ENCODE assay signal across 18 cellular contexts in genomic region chr3:111732248-111732879, GRCh38. TPM values are rescaled to one million over a fixed set of nuclear protein-coding genes. Genes with fewer than 3 reads are reported as not detected.
DNase-seq lines count a peak whose midpoint lies in the region; ATAC-seq, FAIRE-seq and TF ChIP-seq lines count a peak whose summit lies in the region.
"Had no signal": no experiment of that assay in that cellular context is flagged by ENCODE, and none has a peak within 500 bp of the region (broad histone marks: within the 10 kb centered on the region; RNA-seq: fewer than 3 reads in every experiment).

No MANE protein-coding gene starts in this region.

- no peaks in the 10 kb centered on the region for H3K36me3 ChIP-seq in GM23338 (ENCODE audit: insufficient read depth)
- peaks cover 44% of the 10 kb centered on the region for H3K36me3 ChIP-seq in RWPE2 (ENCODE audit: low read depth)
- H3K36me3 ChIP-seq in keratinocyte (ENCODE audit: control insufficient read depth in 2 of 2, extremely low read depth in 1 of 2, insufficient read depth in 2 of 2, low read length in 2 of 2) = peaks cover 0 to 4% of the 10 kb centered on the region in 2 experiments
- no peaks in the 10 kb centered on the region for H3K36me3 ChIP-seq in trophoblast cell (ENCODE audit: control insufficient read depth in 1 of 2, insufficient read depth in 2 of 2, low read length in 2 of 2)

- ATAC-seq in GM23338 (peak; percentile 39; the same call in 1 of the 3 replicates), RWPE2 (ENCODE audit: low read depth) (peak; percentile 79), omental fat pad (ENCODE audit: low FRiP score) (no peak), T-helper 17 cell (no peak), GM18861 (IDR thresholded peaks at IDR 0.05; ENCODE audit: unreplicated experiment) (no peak)
- ATAC-seq: activated T-cell treated with anti-CD3 and anti-CD28 coated beads, Interleukin-2, amount 50 U/mL, for 4 hours had no signal

- H3K9me2 ChIP-seq in GM23338 (ENCODE audit: insufficient read depth) = no peaks in the 10 kb centered on the region; the same call in 1 of the 2 replicates

- FAIRE-seq in keratinocyte (lab: Jason Lieb, UNC) = peak; percentile 61

- DNase-seq in GM23338 (ENCODE audit: low spot score) = no peak
- peak; percentile 78 for DNase-seq in RWPE2 (ENCODE audit: low spot score)
- DNase-seq in keratinocyte (ENCODE audit: low read depth, low spot score) = no peak
- no peak for DNase-seq in trophoblast cell
- DNase-seq in omental fat pad (ENCODE audit: low spot score) = no peak
- no peak for DNase-seq in T-helper 17 cell
- DNase-seq in NCI-H1092 (lab: John Stamatoyannopoulos, UW) = no peak
- DNase-seq: activated CD4-positive, alpha-beta T cell treated with anti-CD3 and anti-CD28 coated beads for 48 hours; activated T-cell treated with anti-CD3 and anti-CD28 coated beads, Interleukin-2, amount 50 U/mL, for 4 hours; cerebellar nuclear complex; DMS79; erythroblast; HFFc6; mesendoderm; nucleus accumbens; PC-9; testis had no signal

- H3K27ac ChIP-seq in GM23338 (ENCODE audit: low read depth) (no peak overlapping the region), RWPE2 (ENCODE audit: poor library complexity, severe bottlenecking) (peak overlapping the region; percentile 92), keratinocyte (ENCODE audit: control insufficient read depth, insufficient read depth, low read length) (no peak overlapping the region), trophoblast cell (ENCODE audit: low read depth, low read length) (no peak overlapping the region)
- H3K27ac ChIP-seq: PC-9, testis had no signal

- peaks cover 9% of the 10 kb centered on the region; the same call in 2 of the 3 replicates for H3K9me3 Mint-ChIP-seq in GM23338
- H3K9me3 Mint-ChIP-seq: activated T-cell treated with anti-CD3 and anti-CD28 coated beads, Interleukin-2, amount 50 U/mL, for 4 hours; HFFc6 had no signal

- H3K4me1 Mint-ChIP-seq in GM23338 = peaks cover 3% of the 10 kb centered on the region
- H3K4me1 Mint-ChIP-seq in T-helper 17 cell = peaks cover 3% of the 10 kb centered on the region

- H3K27me3 Mint-ChIP-seq in GM23338 (ENCODE audit: insufficient read depth, low read depth, poor library complexity) (no peaks in the 10 kb centered on the region), T-helper 17 cell (no peaks in the 10 kb centered on the region)

- H2BK5ac ChIP-seq in trophoblast cell (ENCODE audit: low read depth, low read length, poor library complexity) = peak overlapping the region; percentile 4

- H3K4ac ChIP-seq in trophoblast cell (ENCODE audit: low read depth, low read length) = no peak overlapping the region

- H2AFZ ChIP-seq in GM23338 = no peak overlapping the region
- peak overlapping the region; percentile 48 for H2AFZ ChIP-seq in keratinocyte (ENCODE audit: control insufficient read depth, low read length)
- no peak overlapping the region for H2AFZ ChIP-seq in trophoblast cell (ENCODE audit: insufficient read depth, low read length, poor library complexity)
- H2AFZ ChIP-seq: PC-9 had no signal

- H3K9ac ChIP-seq in keratinocyte (ENCODE audit: control insufficient read depth, extremely low read depth, insufficient read depth, low read length) = no peak overlapping the region
- H3K9ac ChIP-seq in trophoblast cell (ENCODE audit: low read length) = no peak overlapping the region

- H3K18ac ChIP-seq in trophoblast cell (ENCODE audit: low read length) = no peak overlapping the region

- no CpG with 5 or more reads among the region's 5 CpGs for WGBS in trophoblast cell (ENCODE audit: extremely low coverage, insufficient coverage, insufficient read length)

- H3K23ac ChIP-seq in trophoblast cell (ENCODE audit: low read length) = no peak overlapping the region

- no peaks in the 10 kb centered on the region for H3K9me3 ChIP-seq in RWPE2 (ENCODE audit: severe bottlenecking)
- no peaks in the 10 kb centered on the region for H3K9me3 ChIP-seq in keratinocyte (ENCODE audit: control insufficient read depth, low read depth, low read length)
- no peaks in the 10 kb centered on the region for H3K9me3 ChIP-seq in trophoblast cell (ENCODE audit: insufficient read depth, low read depth, low read length)
- no peaks in the 10 kb centered on the region for H3K9me3 ChIP-seq in T-helper 17 cell (ENCODE audit: control insufficient read depth, low read length, poor library complexity, severe bottlenecking)
- H3K9me3 ChIP-seq: testis had no signal

- H3K79me2 ChIP-seq in GM23338 (replicated peaks; ENCODE audit: insufficient read depth) (no peaks in the 10 kb centered on the region), keratinocyte (ENCODE audit: control insufficient read depth, insufficient read depth, low read length) (peaks cover 3% of the 10 kb centered on the region), trophoblast cell (ENCODE audit: control insufficient read depth, insufficient read depth, low read length, poor library complexity) (no peaks in the 10 kb centered on the region)

- dilution Hi-C loops in keratinocyte (cut with MboI; ENCODE audit: extremely low pct_ligation_motif_present, low sequenced_read_pairs) = no loop called here

- H3K9me1 ChIP-seq in keratinocyte (ENCODE audit: control insufficient read depth, extremely low read depth, insufficient read depth, low read length) = no peaks in the 10 kb centered on the region

- H3K4me1 ChIP-seq in GM23338 (ENCODE audit: insufficient read depth) = peaks cover 7% of the 10 kb centered on the region; the same call in 1 of the 2 replicates
- peaks cover 69% of the 10 kb centered on the region for H3K4me1 ChIP-seq in RWPE2 (ENCODE audit: insufficient read depth, poor library complexity, severe bottlenecking)
- H3K4me1 ChIP-seq in keratinocyte (ENCODE audit: control insufficient read depth, extremely low read depth, insufficient read depth, low read length) = peaks cover 61% of the 10 kb centered on the region
- peaks cover 5 to 17% of the 10 kb centered on the region in 2 experiments for H3K4me1 ChIP-seq in trophoblast cell (ENCODE audit: control insufficient read depth in 1 of 2, insufficient read depth in 2 of 2, low read length in 2 of 2)

- H4K8ac ChIP-seq in trophoblast cell (ENCODE audit: low read depth, low read length) = no peak overlapping the region

- H4K20me1 ChIP-seq in GM23338 (replicated peaks; ENCODE audit: insufficient read depth) (no peaks in the 10 kb centered on the region), keratinocyte (ENCODE audit: control insufficient read depth, extremely low read depth, insufficient read depth, low read length) (no peaks in the 10 kb centered on the region)

- TF ChIP-seq CTCF in GM23338 (conservative IDR thresholded peaks at IDR 0.05; ENCODE audit: low read depth in 2 of 2) (no peak), RWPE2 (IDR thresholded peaks at IDR 0.05; ENCODE audit: poor library complexity, severe bottlenecking) (no peak), keratinocyte (optimal IDR thresholded peaks at IDR 0.05 in 1 of 3, IDR thresholded peaks at IDR 0.05 in 1 of 3, conservative IDR thresholded peaks at IDR 0.05 in 1 of 3; ENCODE audit: extremely low read depth in 1 of 3, insufficient read depth in 2 of 3, low read length in 3 of 3) (no peak), omental fat pad (IDR thresholded peaks at IDR 0.05) (no peak)

- H3K27me3 ChIP-seq in GM23338 (ENCODE audit: insufficient read depth) = no peaks in the 10 kb centered on the region
- no peaks in the 10 kb centered on the region for H3K27me3 ChIP-seq in RWPE2 (ENCODE audit: insufficient read depth, poor library complexity, severe bottlenecking)
- no peaks in the 10 kb centered on the region for H3K27me3 ChIP-seq in keratinocyte (ENCODE audit: control insufficient read depth, extremely low read depth, insufficient read depth, low read length)
- H3K27me3 ChIP-seq in trophoblast cell (ENCODE audit: insufficient read depth, low read length) = no peaks in the 10 kb centered on the region
- H3K27me3 ChIP-seq: testis had no signal

- H3K4me3 Mint-ChIP-seq in GM23338 (no peak overlapping the region), T-helper 17 cell (no peak overlapping the region)
- H3K4me3 Mint-ChIP-seq: activated T-cell treated with anti-CD3 and anti-CD28 coated beads, Interleukin-2, amount 50 U/mL, for 4 hours; HFFc6 had no signal

- peaks cover 8% of the 10 kb centered on the region; the same call in 1 of the 3 replicates for H3K36me3 Mint-ChIP-seq in GM23338 (ENCODE audit: low read depth)
- no peaks in the 10 kb centered on the region for H3K36me3 Mint-ChIP-seq in T-helper 17 cell (ENCODE audit: low read depth)

- H3K14ac ChIP-seq in trophoblast cell (ENCODE audit: low read length) = peak overlapping the region; percentile 34

- H3K27ac Mint-ChIP-seq in GM23338 (no peak overlapping the region), T-helper 17 cell (no peak overlapping the region)
- H3K27ac Mint-ChIP-seq: HFFc6 had no signal

- peak overlapping the region; percentile 83 for H2BK120ac ChIP-seq in trophoblast cell (ENCODE audit: insufficient read depth, low read length, poor library complexity)

- H3K4me2 ChIP-seq in GM23338 = no peak overlapping the region
- peak overlapping the region; percentile 19 for H3K4me2 ChIP-seq in keratinocyte (ENCODE audit: control insufficient read depth, extremely low read depth, insufficient read depth, low read depth, low read length)
- no peak overlapping the region for H3K4me2 ChIP-seq in trophoblast cell (ENCODE audit: low read length)
- H3K4me2 ChIP-seq: PC-9 had no signal

- H3K4me3 ChIP-seq in GM23338 (no peak overlapping the region), RWPE2 (ENCODE audit: severe bottlenecking) (peak overlapping the region; percentile 45), keratinocyte (ENCODE audit: control insufficient read depth in 2 of 3, extremely low read depth in 1 of 3, insufficient read depth in 2 of 3, low read depth in 1 of 3, low read length in 3 of 3) (peak overlapping the region in 1 of 3 experiments; percentile 12), trophoblast cell (ENCODE audit: low read depth, low read length) (no peak overlapping the region)
- H3K4me3 ChIP-seq: PC-9, testis had no signal

- H2AK5ac ChIP-seq in trophoblast cell (ENCODE audit: low read length) = no peak overlapping the region

- no peaks in the 10 kb centered on the region for H3F3A ChIP-seq in GM23338 (replicated peaks; ENCODE audit: low read depth)

- peak overlapping the region; percentile 82 for H2BK12ac ChIP-seq in trophoblast cell (ENCODE audit: low read length)

- H3K79me1 ChIP-seq in trophoblast cell (ENCODE audit: low read length) = peaks cover 7% of the 10 kb centered on the region

- H4K12ac ChIP-seq in trophoblast cell (ENCODE audit: low read depth, low read length) = no peak overlapping the region

- H4K91ac ChIP-seq in trophoblast cell (ENCODE audit: low read depth, low read length) = peak overlapping the region; percentile 70

RNA-seq across cellular contexts. Expression of gene PLCXD2, which starts 57.9 kb away (rescaled TPM):
- total RNA-seq in GM23338 (2014; rRNA removed; shearing (Covaris generic)) = 2.0 and 3.2 TPM in 2 replicates
- polyA plus RNA-seq in GM23338 (2016; fragmentation: Nextera tagmentation; extraction: Ambion mirVana) (0.68 and 0.87 TPM in 2 replicates), keratinocyte (5.9 to 10.9 TPM (median 9.8 TPM) in 3 replicates)
- 2.6 TPM for polyA plus RNA-seq in keratinocyte (2011; ENCODE audit: low read depth)
- 10.5 and 14.0 TPM in 2 replicates for polyA plus RNA-seq in keratinocyte (2011; cell fraction: cytosol; rRNA removed)
- 9.5 and 10.5 TPM in 2 replicates for polyA plus RNA-seq in keratinocyte (2011; cell fraction: nucleus; rRNA removed)
- 2.2 and 9.5 TPM in 2 replicates for polyA plus RNA-seq in keratinocyte (2012; ENCODE audit: low replicate concordance)
- polyA minus RNA-seq in keratinocyte = 4.2 to 14.5 TPM (median 5.5 TPM) in 3 replicates
- 3.1 TPM for polyA minus RNA-seq in keratinocyte (2011; cell fraction: cytosol; rRNA and poly(A)+ RNA removed)
- polyA minus RNA-seq in keratinocyte (2011; cell fraction: nucleus; rRNA and poly(A)+ RNA removed) = 16.5 and 29.0 TPM in 2 replicates
- polyA plus RNA-seq in trophoblast cell (2013) = 2.8 and 3.5 TPM in 2 replicates
- total RNA-seq in omental fat pad (under 1 TPM; 0.48 to 0.63 (median 0.56) TPM), T-helper 17 cell (10 to 100 TPM; 11.0 to 19.5 TPM)

Comparison
In these comparisons a context has a peak if more than half of its experiments do, and no peak if none do; other contexts are left out.
1. ATAC-seq: peak in GM23338 (single experiment) and RWPE2 (single experiment); none in omental fat pad (single experiment), T-helper 17 cell (single experiment) and GM18861 (single experiment).